21 cellular contexts compared by ENCODE assay signal in genomic region chr9:19283108-19283710, GRCh38. TPM values are rescaled to one million over a fixed set of nuclear protein-coding genes. Genes with fewer than 3 reads are reported as not detected.
DNase-seq lines count a peak whose midpoint lies in the region; ATAC-seq, FAIRE-seq and TF ChIP-seq lines count a peak whose summit lies in the region.
"Had no signal": no experiment of that assay in that cellular context is flagged by ENCODE, and none has a peak within 500 bp of the region (broad histone marks: within the 10 kb centered on the region; RNA-seq: fewer than 3 reads in every experiment).

No MANE protein-coding gene starts in this region.

- H2BK12ac ChIP-seq in H9 (ENCODE audit: insufficient read length, low read depth, low read length): no peak overlapping the region

- H3K18ac ChIP-seq in H9 (ENCODE audit: insufficient read length, low read depth, low read length): no peak overlapping the region

- H4K8ac ChIP-seq in H9 (replicated peaks; ENCODE audit: insufficient read length, low read depth, low read length): no peak overlapping the region

- intact Hi-C loops in K562 (cut with micrococcal nuclease): no loop called here
- intact Hi-C loops in CD8-positive, alpha-beta T cell (cut with DNase I, micrococcal nuclease): no loop called here

- no peak overlapping the region for H4K5ac ChIP-seq in H9 (ENCODE audit: insufficient read length, low read depth, low read length)

- no peak overlapping the region for H3K56ac ChIP-seq in H9 (ENCODE audit: insufficient read length, low read depth, low read length)

- H3K4me3 ChIP-seq in CD8-positive, alpha-beta memory T cell (ENCODE audit: low read length): no peak overlapping the region
- H3K4me3 ChIP-seq in K562: no peak overlapping the region
- no peak overlapping the region for H3K4me3 ChIP-seq in mucosa of rectum (ENCODE audit: low read length in 2 of 2)
- H3K4me3 ChIP-seq in CD8-positive, alpha-beta T cell (ENCODE audit: low read depth, low read length): no peak overlapping the region
- H3K4me3 ChIP-seq: BLaER1 treated with 17β-estradiol and CSF1 and Interleukin-3, amounts not matched to agents 10 nM and 100 nM; GM23248 had no signal

- no peaks in the 10 kb centered on the region for H3K9me1 ChIP-seq in K562 (ENCODE audit: control insufficient read depth, insufficient read depth, low read length)

- H3K9ac ChIP-seq in H9 (ENCODE audit: extremely low read depth, insufficient read length, low read length) (no peak overlapping the region), K562 (ENCODE audit: insufficient read depth in 1 of 2, low read depth in 2 of 2, low read length in 2 of 2) (no peak overlapping the region), mucosa of rectum (ENCODE audit: low read depth in 1 of 2, low read length in 2 of 2) (no peak overlapping the region)
- H3K9ac ChIP-seq: BLaER1 treated with 17β-estradiol and CSF1 and Interleukin-3, amounts not matched to agents 10 nM and 100 nM; GM23248 had no signal

- H3K4me1 Mint-ChIP-seq in CD8-positive, alpha-beta memory T cell: peaks cover 38 to 64% (median 44%) of the 10 kb centered on the region in 3 donors
- H3K4me1 Mint-ChIP-seq in H9: no peaks in the 10 kb centered on the region
- H3K4me1 Mint-ChIP-seq in CD8-positive, alpha-beta T cell (ENCODE audit: low read depth): peaks cover 40% of the 10 kb centered on the region

- no peak for TF ChIP-seq RAD21 in K562 (CRISPR knock-in tag; conservative IDR thresholded peaks at IDR 0.05 in 1 of 2, IDR thresholded peaks at IDR 0.05 in 1 of 2)

- no peak for DNase-seq in CD8-positive, alpha-beta memory T cell
- DNase-seq in H9 (no peak), K562 (ENCODE audit: extremely low read depth in 1 of 4, low spot score in 3 of 4) (peak; percentile 9 to 46 (median 18)), NCI-H1092 treated with DMSO at 0.1 percent for 48 hours (lab: John Stamatoyannopoulos, UW) (no peak), HuH-7 (ENCODE audit: low spot score) (no peak)
- no peak for DNase-seq in CD8-positive, alpha-beta T cell
- DNase-seq: CD4-positive, CD25-positive, alpha-beta regulatory T cell; DMS153; DMS79; GDM1; GM23248; HFFc6; IMR-90; KBM-7 had no signal

- no peak overlapping the region for H2AK5ac ChIP-seq in H9 (ENCODE audit: insufficient read length, low read length)

- H3K9me3 ChIP-seq in CD8-positive, alpha-beta memory T cell (ENCODE audit: low read length): no peaks in the 10 kb centered on the region
- H3K9me3 ChIP-seq in H9 (ENCODE audit: control insufficient read depth, low read depth, low read length) (no peaks in the 10 kb centered on the region), K562 (replicated peaks; ENCODE audit: control insufficient read depth, insufficient read depth, low read depth, low read length) (no peaks in the 10 kb centered on the region), mucosa of rectum (ENCODE audit: control insufficient read depth in 2 of 2, low read length in 2 of 2) (no peaks in the 10 kb centered on the region)
- no peaks in the 10 kb centered on the region for H3K9me3 ChIP-seq in CD8-positive, alpha-beta T cell (ENCODE audit: low read length)
- H3K9me3 ChIP-seq: BLaER1 treated with 17β-estradiol and CSF1 and Interleukin-3, amounts not matched to agents 10 nM and 100 nM had no signal

- H3T11ph ChIP-seq in H9 (ENCODE audit: low read length): no peak overlapping the region

- TF ChIP-seq POLR2A in K562 (conservative IDR thresholded peaks at IDR 0.05): no peak

- FAIRE-seq in K562 (lab: Jason Lieb, UNC): peak; percentile 60
- FAIRE-seq: GM19239 had no signal

- no peaks in the 10 kb centered on the region for H3K23me2 ChIP-seq in H9 (ENCODE audit: insufficient read length, low read depth, low read length, poor library complexity, severe bottlenecking)

- TF ChIP-seq CTCF in H9 (conservative IDR thresholded peaks at IDR 0.05): no peak
- TF ChIP-seq CTCF in K562 (IDR thresholded peaks at IDR 0.05 in 2 of 3, conservative IDR thresholded peaks at IDR 0.05 in 1 of 3; ENCODE audit: insufficient read depth in 2 of 3, low read depth in 1 of 3, low read length in 3 of 3): no peak
- no peak for TF ChIP-seq CTCF in CD8-positive, alpha-beta T cell (IDR thresholded peaks at IDR 0.05)

- in situ Hi-C loops in K562 (cut with MboI): no loop called here

- no peak overlapping the region for H2BK120ac ChIP-seq in H9 (ENCODE audit: low read depth, low read length, poor library complexity, severe bottlenecking)

- no peak overlapping the region for H4K91ac ChIP-seq in H9 (ENCODE audit: insufficient read length, low read depth, low read length)

- H3K36me3 ChIP-seq in CD8-positive, alpha-beta memory T cell (ENCODE audit: insufficient read depth, low read length): no peaks in the 10 kb centered on the region
- H3K36me3 ChIP-seq in K562 (ENCODE audit: control insufficient read depth, insufficient read depth, low read length): no peaks in the 10 kb centered on the region
- H3K36me3 ChIP-seq in mucosa of rectum (ENCODE audit: control insufficient read depth in 2 of 2, insufficient read depth in 2 of 2, low read length in 2 of 2): peaks cover 0 to 5% of the 10 kb centered on the region in 2 donors
- H3K36me3 ChIP-seq in CD8-positive, alpha-beta T cell (ENCODE audit: insufficient read depth, low read length): no peaks in the 10 kb centered on the region

- H2BK15ac ChIP-seq in H9 (ENCODE audit: low read depth, low read length): no peak overlapping the region

- peaks cover 3 to 28% (median 3%) of the 10 kb centered on the region in 3 donors for H3K36me3 Mint-ChIP-seq in CD8-positive, alpha-beta memory T cell
- peaks cover 0 to 11% (median 3%) of the 10 kb centered on the region in 3 experiments; a peak in 3 of 7 replicates for H3K36me3 Mint-ChIP-seq in H9 (ENCODE audit: insufficient read depth in 1 of 3, low read depth in 3 of 3)
- H3K36me3 Mint-ChIP-seq in CD8-positive, alpha-beta T cell: peaks cover 25% of the 10 kb centered on the region

- ATAC-seq in K562: peak; percentile 80
- ATAC-seq in CD8-positive, alpha-beta T cell: no peak
- ATAC-seq in GM18519 (IDR thresholded peaks at IDR 0.05; ENCODE audit: low FRiP score, unreplicated experiment): no peak
- ATAC-seq: HCT116 had no signal

- H2AFZ ChIP-seq in H9 (ENCODE audit: low read length): no peak overlapping the region
- no peak overlapping the region for H2AFZ ChIP-seq in K562 (ENCODE audit: low read depth, low read length)
- H2AFZ ChIP-seq: GM23248 had no signal

- no peak overlapping the region for H3K14ac ChIP-seq in H9 (ENCODE audit: insufficient read depth, low read length)

- no peak overlapping the region for H3K23ac ChIP-seq in H9 (ENCODE audit: insufficient read length, low read depth, low read length)

- no TSS peak for BruUV-seq in K562 (replicated peaks; lab: Mats Ljungman, UMichigan)

- peak overlapping the region in 5 of 8 donors; percentile 4 to 44 (median 37) for H3K27ac Mint-ChIP-seq in CD8-positive, alpha-beta memory T cell
- peak overlapping the region; percentile 39 to 70 (median 53); a peak in 5 of 7 replicates for H3K27ac Mint-ChIP-seq in H9
- no peak overlapping the region for H3K27ac Mint-ChIP-seq in CD8-positive, alpha-beta T cell
- H3K27ac Mint-ChIP-seq: B cell; CD4-positive, CD25-positive, alpha-beta regulatory T cell; HFFc6 had no signal

- H3K9me3 Mint-ChIP-seq in CD8-positive, alpha-beta memory T cell: no peaks in the 10 kb centered on the region
- H3K9me3 Mint-ChIP-seq in H9: no peaks in the 10 kb centered on the region
- H3K9me3 Mint-ChIP-seq in CD8-positive, alpha-beta T cell: no peaks in the 10 kb centered on the region
- H3K9me3 Mint-ChIP-seq: CD4-positive, CD25-positive, alpha-beta regulatory T cell; HFFc6 had no signal

- no peaks in the 10 kb centered on the region for H3K4me1 ChIP-seq in CD8-positive, alpha-beta memory T cell (ENCODE audit: insufficient read depth, low read length)
- H3K4me1 ChIP-seq in H9 (ENCODE audit: insufficient read depth, low read length) (no peaks in the 10 kb centered on the region), K562 (replicated peaks in 1 of 2; ENCODE audit: control insufficient read depth in 2 of 2, insufficient read depth in 2 of 2, low read length in 2 of 2) (peaks cover 0 to 11% of the 10 kb centered on the region in 2 experiments; a peak in 4 of 5 replicates), mucosa of rectum (ENCODE audit: control insufficient read depth in 2 of 2, insufficient read depth in 2 of 2, low read length in 2 of 2) (peaks cover 12 to 23% of the 10 kb centered on the region in 2 donors)
- H3K4me1 ChIP-seq in CD8-positive, alpha-beta T cell (ENCODE audit: insufficient read depth, low read length): no peaks in the 10 kb centered on the region

- no peak overlapping the region for H2BK5ac ChIP-seq in H9 (ENCODE audit: insufficient read length, low read length)

- CTCF ChIA-PET in CD8-positive, alpha-beta memory T cell (lab: Charles Lee): no interaction called here
- CTCF ChIA-PET in K562 (lab: Yijun Ruan, JAX; ENCODE audit: low intra/inter-chr PET ratio): no interaction called here
- CTCF ChIA-PET in CD8-positive, alpha-beta T cell (lab: Charles Lee): interaction anchor here (1.1 kb wide), 1 partner anchor 182 kb away, joined by 3 read pairs; no protein-coding TSS in a partner anchor

- POLR2A ChIA-PET in CD8-positive, alpha-beta memory T cell (lab: Charles Lee): interaction anchor here (0.6 kb wide), 1 partner anchor 8 kb away, joined by 4 read pairs; no protein-coding TSS in a partner anchor
- POLR2A ChIA-PET in K562 (lab: Yijun Ruan, JAX): interaction anchor here (1.4 kb wide), 1 partner anchor 35 kb away, joined by 3 read pairs; no protein-coding TSS in a partner anchor
- POLR2A ChIA-PET in CD8-positive, alpha-beta T cell (lab: Charles Lee): no interaction called here

- no peak overlapping the region for H3K4me2 ChIP-seq in H9 (ENCODE audit: insufficient read depth, insufficient read length, low read length)
- no peak overlapping the region for H3K4me2 ChIP-seq in K562 (ENCODE audit: insufficient read depth, low read length)
- H3K4me2 ChIP-seq: BLaER1 treated with 17β-estradiol and CSF1 and Interleukin-3, amounts not matched to agents 10 nM and 100 nM had no signal

- H3K27me3 Mint-ChIP-seq in CD8-positive, alpha-beta memory T cell: peaks cover 0 to 2% of the 10 kb centered on the region in 2 donors
- no peaks in the 10 kb centered on the region for H3K27me3 Mint-ChIP-seq in H9 (ENCODE audit: low read depth)
- no peaks in the 10 kb centered on the region for H3K27me3 Mint-ChIP-seq in CD8-positive, alpha-beta T cell (ENCODE audit: low read depth)
- H3K27me3 Mint-ChIP-seq: B cell; CD4-positive, CD25-positive, alpha-beta regulatory T cell had no signal

- H4K20me1 ChIP-seq in H9 (ENCODE audit: control insufficient read depth, insufficient read depth, insufficient read length): no peaks in the 10 kb centered on the region
- no peaks in the 10 kb centered on the region for H4K20me1 ChIP-seq in K562 (replicated peaks; ENCODE audit: control insufficient read depth, insufficient read depth, low read length)

- H3K4ac ChIP-seq in H9 (ENCODE audit: low read depth, low read length): no peak overlapping the region

- H3K79me2 ChIP-seq in H9 (ENCODE audit: insufficient read depth, low read length): no peaks in the 10 kb centered on the region
- peaks cover 41% of the 10 kb centered on the region for H3K79me2 ChIP-seq in K562 (ENCODE audit: control insufficient read depth, insufficient read depth, low read length)

- H2BK20ac ChIP-seq in H9 (ENCODE audit: low read depth, low read length, poor library complexity, severe bottlenecking): no peak overlapping the region

- no peak for TF ChIP-seq EP300 in K562 (IDR thresholded peaks at IDR 0.05; ENCODE audit: low read length)

- no peak overlapping the region for H3K27ac ChIP-seq in CD8-positive, alpha-beta memory T cell (ENCODE audit: low read depth, low read length)
- H3K27ac ChIP-seq in H9 (ENCODE audit: insufficient read length, low read depth, low read length) (no peak overlapping the region), K562 (ENCODE audit: extremely low read depth, low read depth, low read length) (no peak overlapping the region; the same call in 2 of the 3 replicates), mucosa of rectum (ENCODE audit: low read depth in 2 of 2, low read length in 2 of 2) (peak overlapping the region; percentile 42 to 61)
- no peak overlapping the region for H3K27ac ChIP-seq in CD8-positive, alpha-beta T cell (ENCODE audit: low read depth, low read length)
- H3K27ac ChIP-seq: BLaER1 treated with 17β-estradiol and CSF1 and Interleukin-3, amounts not matched to agents 10 nM and 100 nM; GM23248; HL-60 had no signal

- peak overlapping the region in 1 of 7 donors; percentile 8 for H3K4me3 Mint-ChIP-seq in CD8-positive, alpha-beta memory T cell
- H3K4me3 Mint-ChIP-seq in H9: no peak overlapping the region
- H3K4me3 Mint-ChIP-seq in CD8-positive, alpha-beta T cell: no peak overlapping the region
- H3K4me3 Mint-ChIP-seq: B cell; CD4-positive, CD25-positive, alpha-beta regulatory T cell; HFFc6 had no signal

- WGBS in H9 (ENCODE audit: extremely low coverage, insufficient read length, low lambda C conversion rate): no CpG with 5 or more reads among the region's 5 CpGs
- WGBS in K562 (ENCODE audit: insufficient coverage, low coverage, missing lambda C conversion rate): 0% methylated on average over 1 of the region's 5 CpGs

- H3K79me1 ChIP-seq in H9 (ENCODE audit: insufficient read depth, low read depth, low read length, poor library complexity, severe bottlenecking): peaks cover 7% of the 10 kb centered on the region

- no peaks in the 10 kb centered on the region for H3K27me3 ChIP-seq in CD8-positive, alpha-beta memory T cell (ENCODE audit: insufficient read depth, low read length, poor library complexity, severe bottlenecking)
- H3K27me3 ChIP-seq in H9 (ENCODE audit: insufficient read depth, low read length) (no peaks in the 10 kb centered on the region), K562 (ENCODE audit: control insufficient read depth in 2 of 2, insufficient read depth in 2 of 2, low read length in 2 of 2) (no peaks in the 10 kb centered on the region), mucosa of rectum (ENCODE audit: control insufficient read depth in 2 of 2, insufficient read depth in 2 of 2, low read length in 2 of 2) (no peaks in the 10 kb centered on the region)
- no peaks in the 10 kb centered on the region for H3K27me3 ChIP-seq in CD8-positive, alpha-beta T cell (ENCODE audit: insufficient read depth, low read length)
- H3K27me3 ChIP-seq: BLaER1 treated with 17β-estradiol and CSF1 and Interleukin-3, amounts not matched to agents 10 nM and 100 nM had no signal

RNA-seq across cellular contexts. Expression of gene DENND4C, which starts 52.7 kb away (rescaled TPM):
- total RNA-seq in CD8-positive, alpha-beta memory T cell: 10 to 100 TPM; 19.8 to 20.0 TPM
- polyA plus RNA-seq in CD8-positive, alpha-beta memory T cell: 46.6 TPM
- total RNA-seq in H9 (2021) (22.6 and 26.6 TPM in 2 replicates), K562 (2014; rRNA removed) (13.6 and 15.3 TPM in 2 replicates), K562 (2014; rRNA removed; fragmentation: Illumina TruSeq; extraction: Trizol) (24.4 and 26.2 TPM in 2 replicates), K562 (2015; rRNA removed; fragmentation: Illumina TruSeq; extraction: Trizol) (26.2 and 31.8 TPM in 2 replicates), K562 (2021) (13.8 and 13.9 TPM in 2 replicates)
- total RNA-seq in K562 (2011; cell fraction: chromatin; rRNA removed; ENCODE audit: low replicate concordance): 58.3 and 148 TPM in 2 replicates
- total RNA-seq in K562 (2011; cell fraction: nucleolus; rRNA removed): 21.2 and 29.9 TPM in 2 replicates
- total RNA-seq in K562 (2011; cell fraction: nucleoplasm; rRNA removed): 52.6 and 70.1 TPM in 2 replicates
- polyA plus RNA-seq in K562 (2011; rRNA removed) (19.3 and 26.0 TPM in 2 replicates), K562 (2014; fragmentation: Illumina TruSeq; extraction: Trizol) (12.2 and 14.5 TPM in 2 replicates), K562 (2014; fragmentation: Nextera tagmentation; extraction: Ambion mirVana) (1 to 10 TPM; 4.8 to 6.7 TPM), K562 (2014; rRNA removed) (9.5 and 13.3 TPM in 2 replicates)
- polyA plus RNA-seq in K562 (2011; cell fraction: cytosol; rRNA removed): 4.9 and 9.3 TPM in 2 replicates
- polyA plus RNA-seq in K562 (2011; cell fraction: nucleus; rRNA removed): 16.9 and 17.1 TPM in 2 replicates
- 8.7 and 11.1 TPM in 2 replicates for polyA plus RNA-seq in K562 (2012)
- 63.2 and 72.7 TPM in 2 replicates for polyA minus RNA-seq in K562 (2011; rRNA and poly(A)+ RNA removed)
- polyA minus RNA-seq in K562 (2011; cell fraction: cytosol; rRNA and poly(A)+ RNA removed): 15.4 and 29.7 TPM in 2 replicates
- 39.0 and 62.6 TPM in 2 replicates for polyA minus RNA-seq in K562 (2011; cell fraction: nucleus; rRNA and poly(A)+ RNA removed)
- 10 to 100 TPM; 27.4 to 29.8 TPM for total RNA-seq in CD8-positive, alpha-beta T cell

Comparison
In these comparisons a context has a peak if more than half of its experiments do, and no peak if none do; other contexts are left out.
1. DNase-seq: peak in K562 (4 of 4); none in CD8-positive, alpha-beta memory T cell (0 of 5), H9 (single experiment), CD8-positive, alpha-beta T cell (0 of 7), NCI-H1092 treated with DMSO at 0.1 percent for 48 hours (single experiment) and HuH-7 (single experiment).
2. H3K27ac ChIP-seq: peak in mucosa of rectum (2 of 2); none in CD8-positive, alpha-beta memory T cell (single experiment), H9 (single experiment), K562 (single experiment) and CD8-positive, alpha-beta T cell (single experiment).